In the genomic region with DNA sequence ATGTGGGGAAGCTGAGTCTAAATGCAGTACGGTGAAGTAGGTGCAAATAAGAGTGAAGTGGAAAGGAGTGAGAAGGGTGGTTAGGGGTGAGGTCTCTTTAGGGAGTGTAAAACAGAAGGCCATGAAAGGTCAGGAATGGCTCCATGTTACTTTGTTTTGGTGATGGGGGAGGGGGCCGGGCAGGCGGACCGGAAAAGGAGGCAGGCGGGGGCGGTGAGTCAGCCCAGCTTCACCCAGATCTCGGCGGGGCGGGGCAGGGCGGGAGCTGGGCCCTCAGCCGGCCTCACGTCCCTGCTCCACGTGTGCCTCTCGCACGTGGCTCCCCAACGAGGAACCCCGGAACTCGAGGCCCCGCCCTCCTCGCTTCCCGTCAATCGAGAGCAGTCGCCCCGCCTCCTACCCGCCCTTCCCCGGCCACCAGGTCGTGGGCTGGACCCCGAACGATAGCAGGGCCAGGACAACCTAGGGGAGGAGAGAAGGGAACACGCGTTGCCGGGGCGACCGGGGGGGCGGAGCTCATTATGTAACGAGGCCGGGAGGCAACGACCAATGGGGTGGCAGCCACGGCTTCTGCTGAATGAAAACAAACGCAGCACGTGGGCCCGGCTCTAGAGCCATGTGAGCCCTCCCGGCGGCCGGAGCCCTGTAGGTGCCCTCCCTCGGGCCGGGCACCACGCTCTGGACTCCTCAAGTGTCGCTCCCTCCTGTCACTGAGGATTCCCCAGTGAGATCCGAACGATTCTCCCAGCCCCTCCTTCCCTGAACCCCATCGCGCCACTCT, we compare ENCODE assay signal across 8 cellular contexts. TPM values are rescaled to one million over a fixed set of nuclear protein-coding genes. Genes with fewer than 3 reads are reported as not detected.
A peak's percentile ranks its signal among the peaks of the same experiment; 100 is the strongest.
DNase-seq lines count a peak whose midpoint lies in the region; ATAC-seq, FAIRE-seq and TF ChIP-seq lines count a peak whose summit lies in the region.

No MANE protein-coding gene starts in this region.

- CTCF ChIA-PET in CD8-positive, alpha-beta T cell (lab: Charles Lee) = interaction anchor here (0.7 to 17.2 kb wide), 13 partner anchors 8 to 69 kb away, joined by 3 to 237 read pairs (median 4); partner anchors contain the start of gene THRA
- CTCF ChIA-PET in activated CD8-positive, alpha-beta memory T cell treated with anti-CD3 and anti-CD28 coated beads, Interleukin-2, amount 10 ng/mL, durations not matched to agents 7 days and 5 days (lab: Charles Lee) = interaction anchor here (0.9 to 9.5 kb wide), 15 partner anchors 13 to 189 kb away, joined by 3 to 164 read pairs (median 4); partner anchors contain the start of genes CASC3 and CDC6

- POLR2A ChIA-PET in CD8-positive, alpha-beta T cell (lab: Charles Lee) = interaction anchor here (0.6 to 11.3 kb wide), 16 partner anchors 8 to 340 kb away, joined by 3 to 141 read pairs (median 5); partner anchors contain the start of genes CASC3, MED24 and MSL1

- no peak overlapping the region for H3K23ac ChIP-seq in mesendoderm (ENCODE audit: low read length)

- H3K9me3 Mint-ChIP-seq in CD8-positive, alpha-beta T cell = no peaks in the 10 kb centered on the region
- no peaks in the 10 kb centered on the region for H3K9me3 Mint-ChIP-seq in activated CD8-positive, alpha-beta memory T cell treated with anti-CD3 and anti-CD28 coated beads, Interleukin-2, amount 10 ng/mL, durations not matched to agents 7 days and 5 days (ENCODE audit: low read depth)
- H3K9me3 Mint-ChIP-seq in effector memory CD8-positive, alpha-beta T cell = no peaks in the 10 kb centered on the region

- no peaks in the 10 kb centered on the region for H3K9me3 ChIP-seq in CD8-positive, alpha-beta T cell (ENCODE audit: low read length)

- peak overlapping the region; percentile 40 for H2AK5ac ChIP-seq in mesendoderm (ENCODE audit: low read length)

- DNase-seq in CD8-positive, alpha-beta T cell = peak; percentile 97 to 100 (median 99)
- DNase-seq in HTR-8/SVneo (ENCODE audit: insufficient read length, low spot score) = peak; percentile 97
- DNase-seq in NOMO-1 treated with dmso at 0.1 percent for 144 hours (lab: John Stamatoyannopoulos, UW; ENCODE audit: unreplicated experiment) = peak; percentile 97
- peak; percentile 99 for DNase-seq in activated CD8-positive, alpha-beta memory T cell treated with anti-CD3 and anti-CD28 coated beads, Interleukin-2, amount 10 ng/mL, durations not matched to agents 7 days and 5 days
- peak; percentile 99 to 100 (median 99) for DNase-seq in effector memory CD8-positive, alpha-beta T cell
- peak; percentile 99 for DNase-seq in mesendoderm
- peak; percentile 98 for DNase-seq in stimulated activated CD8-positive, alpha-beta memory T cell treated with anti-CD3 and anti-CD28 coated beads, Interleukin-12 subunit alpha, Interleukin-12 subunit beta, amount 100 ng/mL, for 24 hours (ENCODE audit: extremely low read depth)

- peak; percentile 64 for ATAC-seq in CD8-positive, alpha-beta T cell
- ATAC-seq in GM21360 (IDR thresholded peaks at IDR 0.05; ENCODE audit: unreplicated experiment) = peak; percentile 63
- peak; percentile 65 for ATAC-seq in activated CD8-positive, alpha-beta memory T cell treated with anti-CD3 and anti-CD28 coated beads, Interleukin-2, amount 10 ng/mL, durations not matched to agents 7 days and 5 days
- peak; percentile 64 for ATAC-seq in effector memory CD8-positive, alpha-beta T cell (replicated peaks)

- no peaks in the 10 kb centered on the region for H3K27me3 ChIP-seq in CD8-positive, alpha-beta T cell (ENCODE audit: insufficient read depth, low read length)
- no peaks in the 10 kb centered on the region for H3K27me3 ChIP-seq in mesendoderm (ENCODE audit: insufficient read depth, low read length, poor library complexity)

- no peak overlapping the region for H2BK120ac ChIP-seq in mesendoderm (ENCODE audit: low read depth, low read length)

- H2BK15ac ChIP-seq in mesendoderm (replicated peaks; ENCODE audit: low read depth) = no peak overlapping the region

- peaks cover 12% of the 10 kb centered on the region for H3K36me3 ChIP-seq in CD8-positive, alpha-beta T cell (ENCODE audit: insufficient read depth, low read length)
- no peaks in the 10 kb centered on the region for H3K36me3 ChIP-seq in mesendoderm (ENCODE audit: control insufficient read depth, insufficient read depth, low read length)

- peak overlapping the region; percentile 63 for H4K5ac ChIP-seq in mesendoderm (ENCODE audit: low read length)

- peak; percentile 82 for FAIRE-seq in HTR-8/SVneo (lab: Jason Lieb, UNC)

- peaks cover 42% of the 10 kb centered on the region for H3K36me3 Mint-ChIP-seq in CD8-positive, alpha-beta T cell
- H3K36me3 Mint-ChIP-seq in activated CD8-positive, alpha-beta memory T cell treated with anti-CD3 and anti-CD28 coated beads, Interleukin-2, amount 10 ng/mL, durations not matched to agents 7 days and 5 days = peaks cover 22% of the 10 kb centered on the region
- peaks cover 70% of the 10 kb centered on the region for H3K36me3 Mint-ChIP-seq in effector memory CD8-positive, alpha-beta T cell (ENCODE audit: insufficient read depth)

- TF ChIP-seq CTCF in CD8-positive, alpha-beta T cell (IDR thresholded peaks at IDR 0.05) = no peak

- peaks cover 88% of the 10 kb centered on the region for H3K4me1 Mint-ChIP-seq in CD8-positive, alpha-beta T cell (ENCODE audit: low read depth)
- peaks cover 86% of the 10 kb centered on the region for H3K4me1 Mint-ChIP-seq in activated CD8-positive, alpha-beta memory T cell treated with anti-CD3 and anti-CD28 coated beads, Interleukin-2, amount 10 ng/mL, durations not matched to agents 7 days and 5 days
- peaks cover 71 to 75% of the 10 kb centered on the region in 2 donors for H3K4me1 Mint-ChIP-seq in effector memory CD8-positive, alpha-beta T cell (ENCODE audit: low read depth in 2 of 2)

- H3K4me3 Mint-ChIP-seq in CD8-positive, alpha-beta T cell = peak overlapping the region; percentile 94
- peak overlapping the region; percentile 73 for H3K4me3 Mint-ChIP-seq in activated CD8-positive, alpha-beta memory T cell treated with anti-CD3 and anti-CD28 coated beads, Interleukin-2, amount 10 ng/mL, durations not matched to agents 7 days and 5 days
- H3K4me3 Mint-ChIP-seq in effector memory CD8-positive, alpha-beta T cell = peak overlapping the region; percentile 87 to 89

- H3K27ac ChIP-seq in CD8-positive, alpha-beta T cell (ENCODE audit: low read depth, low read length) = peak overlapping the region; percentile 79
- no peak overlapping the region for H3K27ac ChIP-seq in mesendoderm (ENCODE audit: low read depth, low read length)

- peak overlapping the region; percentile 95 for H3K27ac Mint-ChIP-seq in CD8-positive, alpha-beta T cell
- H3K27ac Mint-ChIP-seq in activated CD8-positive, alpha-beta memory T cell treated with anti-CD3 and anti-CD28 coated beads, Interleukin-2, amount 10 ng/mL, durations not matched to agents 7 days and 5 days = peak overlapping the region; percentile 85
- peak overlapping the region; percentile 96 to 99 for H3K27ac Mint-ChIP-seq in effector memory CD8-positive, alpha-beta T cell

- peak overlapping the region; percentile 76 for H3K56ac ChIP-seq in mesendoderm (ENCODE audit: low read length)

- peak overlapping the region; percentile 29 for H3K4ac ChIP-seq in mesendoderm (ENCODE audit: low read depth, low read length)

- peaks cover 80% of the 10 kb centered on the region for H3K4me1 ChIP-seq in CD8-positive, alpha-beta T cell (ENCODE audit: insufficient read depth, low read length)
- H3K4me1 ChIP-seq in mesendoderm (ENCODE audit: control insufficient read depth, low read depth, low read length) = peaks cover 14% of the 10 kb centered on the region

- H3K27me3 Mint-ChIP-seq in CD8-positive, alpha-beta T cell (ENCODE audit: low read depth) = no peaks in the 10 kb centered on the region
- H3K27me3 Mint-ChIP-seq in activated CD8-positive, alpha-beta memory T cell treated with anti-CD3 and anti-CD28 coated beads, Interleukin-2, amount 10 ng/mL, durations not matched to agents 7 days and 5 days = no peaks in the 10 kb centered on the region
- H3K27me3 Mint-ChIP-seq in effector memory CD8-positive, alpha-beta T cell = no peaks in the 10 kb centered on the region

- intact Hi-C loops in CD8-positive, alpha-beta T cell (cut with DNase I, micrococcal nuclease) = loop anchor here (1.0 to 10.0 kb wide), 5 partner anchors 9 to 226 kb away; partner anchors contain the start of genes MED24 (in 1 of the 2) and WIPF2 (in 1 of the 2)

- no peaks in the 10 kb centered on the region for H3K79me2 ChIP-seq in mesendoderm (ENCODE audit: control insufficient read depth, insufficient read depth, low read length)

- peak overlapping the region; percentile 58 for H2BK5ac ChIP-seq in mesendoderm (ENCODE audit: low read length)

- H4K8ac ChIP-seq in mesendoderm (ENCODE audit: low read depth, low read length) = no peak overlapping the region

- H3K9ac ChIP-seq in mesendoderm (ENCODE audit: low read length) = peak overlapping the region; percentile 36

- peak overlapping the region; percentile 90 for H3K4me3 ChIP-seq in CD8-positive, alpha-beta T cell (ENCODE audit: low read depth, low read length)
- H3K4me3 ChIP-seq in mesendoderm (ENCODE audit: low read length) = no peak overlapping the region

- WGBS in mesendoderm (ENCODE audit: extremely low coverage, insufficient coverage, low lambda C conversion rate) = 100% methylated on average over 1 of the region's 53 CpGs

- no peaks in the 10 kb centered on the region for H3K79me1 ChIP-seq in mesendoderm (ENCODE audit: low read length)

- peak overlapping the region; percentile 22 for H3K18ac ChIP-seq in mesendoderm (ENCODE audit: low read length)

- H3K4me2 ChIP-seq in mesendoderm (ENCODE audit: low read length) = peak overlapping the region; percentile 63

RNA-seq across cellular contexts. Expression of gene NR1D1, which starts 1.4 kb away (rescaled TPM):
- total RNA-seq in CD8-positive, alpha-beta T cell = 10 to 100 TPM; 24.1 to 25.6 TPM
- total RNA-seq in activated CD8-positive, alpha-beta memory T cell treated with anti-CD3 and anti-CD28 coated beads, Interleukin-2, amount 10 ng/mL, durations not matched to agents 7 days and 5 days = 1 to 10 TPM; 3.3 to 4.8 TPM
- polyA plus RNA-seq in mesendoderm (2013, experiment 1 of 2) = 2.3 TPM
- 2.5 TPM for polyA plus RNA-seq in mesendoderm (2013, experiment 2 of 2)

RNA-seq across cellular contexts. Expression of gene MSL1, which starts 22.7 kb away (rescaled TPM):
- 10 to 100 TPM; 43.8 to 46.6 TPM for total RNA-seq in CD8-positive, alpha-beta T cell
- 10 to 100 TPM; 91.4 to 94.7 TPM for total RNA-seq in activated CD8-positive, alpha-beta memory T cell treated with anti-CD3 and anti-CD28 coated beads, Interleukin-2, amount 10 ng/mL, durations not matched to agents 7 days and 5 days
- 40.3 TPM for polyA plus RNA-seq in mesendoderm (2013, experiment 1 of 2)
- 40.9 TPM for polyA plus RNA-seq in mesendoderm (2013, experiment 2 of 2)

RNA-seq across cellular contexts. Expression of gene THRA, which starts 36.3 kb away (rescaled TPM):
- total RNA-seq in CD8-positive, alpha-beta T cell = 10 to 100 TPM; 34.6 to 35.7 TPM
- total RNA-seq in activated CD8-positive, alpha-beta memory T cell treated with anti-CD3 and anti-CD28 coated beads, Interleukin-2, amount 10 ng/mL, durations not matched to agents 7 days and 5 days = 1 to 10 TPM; 5.9 to 8.3 TPM
- polyA plus RNA-seq in mesendoderm (2013, experiment 1 of 2) = 2.5 TPM
- 2.9 TPM for polyA plus RNA-seq in mesendoderm (2013, experiment 2 of 2)

RNA-seq across cellular contexts. Expression of gene CASC3, which starts 41.3 kb away (rescaled TPM):
- total RNA-seq in CD8-positive, alpha-beta T cell = 100 to 1,000 TPM; 187 to 198 TPM
- total RNA-seq in activated CD8-positive, alpha-beta memory T cell treated with anti-CD3 and anti-CD28 coated beads, Interleukin-2, amount 10 ng/mL, durations not matched to agents 7 days and 5 days = 10 to 100 TPM; 89.8 to 90.5 TPM
- polyA plus RNA-seq in mesendoderm (2013, experiment 1 of 2) = 77.1 TPM
- polyA plus RNA-seq in mesendoderm (2013, experiment 2 of 2) = 77.4 TPM

RNA-seq across cellular contexts. Expression of gene MED24, which starts 44.8 kb away (rescaled TPM):
- total RNA-seq in CD8-positive, alpha-beta T cell = 100 to 1,000 TPM; 103 to 104 TPM
- 100 to 1,000 TPM in 1 of 2 experiments, 10 to 100 TPM in 1; 98.0 to 107 TPM for total RNA-seq in activated CD8-positive, alpha-beta memory T cell treated with anti-CD3 and anti-CD28 coated beads, Interleukin-2, amount 10 ng/mL, durations not matched to agents 7 days and 5 days
- polyA plus RNA-seq in mesendoderm (2013, experiment 1 of 2) = 54.7 TPM
- polyA plus RNA-seq in mesendoderm (2013, experiment 2 of 2) = 54.0 TPM

Comparison
In these comparisons a context has a peak if more than half of its experiments do, and no peak if none do; other contexts are left out.
1. RNA of gene NR1D1, which starts 1.4 kb away (total RNA-seq): 24.1 to 25.6 TPM in CD8-positive, alpha-beta T cell; 3.3 to 4.8 TPM in activated CD8-positive, alpha-beta memory T cell treated with anti-CD3 and anti-CD28 coated beads, Interleukin-2, amount 10 ng/mL, durations not matched to agents 7 days and 5 days; every median in the first group is over 4 times any median in the second.
2. Peak in every context shown above with its lines, with median percentiles within 50 percentile points of each other: ATAC-seq, DNase-seq, H3K27ac Mint-ChIP-seq and H3K4me3 Mint-ChIP-seq.